8 cellular contexts compared by ENCODE assay signal in the genomic region with DNA sequence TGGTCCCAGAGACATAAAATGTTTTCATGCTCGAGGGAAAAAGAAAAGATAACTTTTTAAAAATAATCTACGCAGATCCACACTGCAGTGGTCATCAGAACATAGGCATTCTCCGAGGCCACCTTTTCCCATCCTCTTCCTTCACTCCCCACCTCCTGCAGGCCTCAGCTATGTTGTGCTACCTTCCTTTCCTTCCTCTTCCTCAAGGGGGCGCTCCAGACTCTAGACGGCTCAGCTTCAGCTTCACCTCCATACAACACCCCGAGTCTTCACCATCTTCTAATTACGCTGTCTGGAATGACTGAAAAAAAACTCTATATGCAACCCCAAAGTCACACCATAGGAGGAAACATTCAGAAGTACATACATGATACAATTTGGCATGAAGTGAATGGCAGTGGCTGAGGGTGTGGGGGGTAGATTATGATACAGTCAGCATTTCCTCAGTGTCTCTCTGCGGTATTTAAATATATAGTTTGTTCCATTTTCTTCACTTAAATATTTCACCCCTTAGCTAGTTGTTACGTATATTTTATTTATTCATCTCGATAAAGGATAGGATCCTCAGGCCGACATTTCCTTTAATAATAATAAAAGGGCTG.
DNase-seq lines count a peak whose midpoint lies in the region; ATAC-seq and TF ChIP-seq lines count a peak whose summit lies in the region.

No MANE protein-coding gene starts in this region.

- no peak overlapping the region for H3K4me3 Mint-ChIP-seq in stimulated activated memory B cell treated with anti-CD40 and anti-IgM and Interleukin-4, amounts not matched to agents 10 μg/mL and 1 μg/mL and 100 μg/mL, for 72 hours

- no peaks in the 10 kb centered on the region for H3K9me3 Mint-ChIP-seq in stimulated activated memory B cell treated with anti-CD40 and anti-IgM and Interleukin-4, amounts not matched to agents 10 μg/mL and 1 μg/mL and 100 μg/mL, for 72 hours

- H3K27me3 ChIP-seq in lower lobe of right lung (ENCODE audit: low read depth): no peaks in the 10 kb centered on the region

- intact Hi-C loops in lower lobe of right lung (cut with DNase I): no loop called here

- no peaks in the 10 kb centered on the region for H3K27me3 Mint-ChIP-seq in stimulated activated memory B cell treated with anti-CD40 and anti-IgM and Interleukin-4, amounts not matched to agents 10 μg/mL and 1 μg/mL and 100 μg/mL, for 72 hours

- H3K4me3 ChIP-seq in WI38 (ENCODE audit: low read depth, low read length): no peak overlapping the region
- no peak overlapping the region for H3K4me3 ChIP-seq in cardiac fibroblast (replicated peaks in 1 of 2; ENCODE audit: low read depth in 2 of 2, low read length in 2 of 2)
- no peak overlapping the region for H3K4me3 ChIP-seq in lower lobe of right lung

- ATAC-seq in HG02678 (IDR thresholded peaks at IDR 0.05; ENCODE audit: unreplicated experiment) (peak; percentile 84), lower lobe of right lung (peak; percentile 91 to 92)
- peak; percentile 53 for ATAC-seq in stimulated activated memory B cell treated with anti-CD40 and anti-IgM and Interleukin-4, amounts not matched to agents 10 μg/mL and 1 μg/mL and 100 μg/mL, for 72 hours

- peak; percentile 44 for DNase-seq in NCI-H446 (lab: John Stamatoyannopoulos, UW)
- DNase-seq in NCI-H446 treated with DMSO at 0.1 percent for 48 hours (lab: John Stamatoyannopoulos, UW): no peak
- DNase-seq in NCI-H1092 (lab: John Stamatoyannopoulos, UW): peak; percentile 24
- peak; percentile 62 to 78 for DNase-seq in cardiac fibroblast (ENCODE audit: low read depth in 2 of 2)
- DNase-seq in lower lobe of right lung: peak; percentile 53

- H3K9me3 ChIP-seq in lower lobe of right lung: no peaks in the 10 kb centered on the region

- TF ChIP-seq CTCF in WI38 (IDR thresholded peaks at IDR 0.05; ENCODE audit: low read depth, low read length) (peak; percentile 69), cardiac fibroblast (IDR thresholded peaks at IDR 0.05; ENCODE audit: low read depth, low read length) (peak; percentile 79), lower lobe of right lung (IDR thresholded peaks at IDR 0.05) (peak; percentile 64)

- H3K27ac Mint-ChIP-seq in stimulated activated memory B cell treated with anti-CD40 and anti-IgM and Interleukin-4, amounts not matched to agents 10 μg/mL and 1 μg/mL and 100 μg/mL, for 72 hours: no peak overlapping the region

- no peaks in the 10 kb centered on the region for H3K36me3 ChIP-seq in lower lobe of right lung

- peaks cover 11% of the 10 kb centered on the region for H3K4me1 ChIP-seq in lower lobe of right lung

- no peak overlapping the region for H3K27ac ChIP-seq in lower lobe of right lung

- no peaks in the 10 kb centered on the region for H3K36me3 Mint-ChIP-seq in stimulated activated memory B cell treated with anti-CD40 and anti-IgM and Interleukin-4, amounts not matched to agents 10 μg/mL and 1 μg/mL and 100 μg/mL, for 72 hours

- H3K4me1 Mint-ChIP-seq in stimulated activated memory B cell treated with anti-CD40 and anti-IgM and Interleukin-4, amounts not matched to agents 10 μg/mL and 1 μg/mL and 100 μg/mL, for 72 hours: peaks cover 6% of the 10 kb centered on the region
